In genomic region chr12:14611640-14612203, GRCh38 we compare ENCODE assay signal across 15 cellular contexts. TPM values are rescaled to one million over a fixed set of nuclear protein-coding genes. Genes with fewer than 3 reads are reported as not detected.
"Had no signal": no experiment of that assay in that cellular context is flagged by ENCODE, and none has a peak within 500 bp of the region (broad histone marks: within the 10 kb centered on the region; RNA-seq: fewer than 3 reads in every experiment).

No MANE protein-coding gene starts in this region.

- FAIRE-seq: urothelium cell line had no signal

- ATAC-seq: activated CD4-positive, alpha-beta T cell treated with anti-CD3 and anti-CD28 coated beads for 36 hours; activated CD8-positive, alpha-beta T cell treated with anti-CD3 and anti-CD28 coated beads for 36 hours; esophagus mucosa; pancreas had no signal

- DNase-seq: activated CD4-positive, alpha-beta T cell treated with anti-CD3 and anti-CD28 coated beads for 36 hours; activated CD8-positive, alpha-beta memory T cell treated with anti-CD3 and anti-CD28 coated beads, Interleukin-2, amount 50 U/mL, for 48 hours; activated CD8-positive, alpha-beta T cell treated with anti-CD3 and anti-CD28 coated beads for 36 hours; activated naive CD8-positive, alpha-beta T cell treated with anti-CD3 and anti-CD28 coated beads, Interleukin-2, amount 10 ng/mL, durations not matched to agents 7 days and 5 days; anterior cingulate cortex; mesenchymal stem cell; pancreas; stimulated activated CD4-positive, alpha-beta T cell treated with anti-CD3 and anti-CD28 coated beads, Interleukin-4, amount 100 ng/mL, for 4 hours; stomach; T-helper 9 cell had no signal

- H3K27me3 ChIP-seq: neural progenitor cell, pancreas, stomach had no signal

- H3K4me2 ChIP-seq: neural progenitor cell had no signal

- H3K36me3 ChIP-seq: neural progenitor cell, pancreas, stomach, thoracic aorta had no signal

- H2AFZ ChIP-seq: neural progenitor cell had no signal

- H3K27ac ChIP-seq: neural progenitor cell, pancreas, stomach, thoracic aorta, VCaP had no signal

- H3K4me3 ChIP-seq: neural progenitor cell, pancreas, stomach, thoracic aorta had no signal

- H3K9ac ChIP-seq: neural progenitor cell had no signal

- H3K4me1 ChIP-seq: neural progenitor cell had no signal

RNA-seq across cellular contexts. Expression of gene PLBD1, which starts 44.0 kb away (rescaled TPM):
- total RNA-seq: activated CD4-positive, alpha-beta T cell treated with anti-CD3 and anti-CD28 coated beads for 36 hours had no signal
